ENCODE assay signal across 19 cellular contexts in the genomic region with DNA sequence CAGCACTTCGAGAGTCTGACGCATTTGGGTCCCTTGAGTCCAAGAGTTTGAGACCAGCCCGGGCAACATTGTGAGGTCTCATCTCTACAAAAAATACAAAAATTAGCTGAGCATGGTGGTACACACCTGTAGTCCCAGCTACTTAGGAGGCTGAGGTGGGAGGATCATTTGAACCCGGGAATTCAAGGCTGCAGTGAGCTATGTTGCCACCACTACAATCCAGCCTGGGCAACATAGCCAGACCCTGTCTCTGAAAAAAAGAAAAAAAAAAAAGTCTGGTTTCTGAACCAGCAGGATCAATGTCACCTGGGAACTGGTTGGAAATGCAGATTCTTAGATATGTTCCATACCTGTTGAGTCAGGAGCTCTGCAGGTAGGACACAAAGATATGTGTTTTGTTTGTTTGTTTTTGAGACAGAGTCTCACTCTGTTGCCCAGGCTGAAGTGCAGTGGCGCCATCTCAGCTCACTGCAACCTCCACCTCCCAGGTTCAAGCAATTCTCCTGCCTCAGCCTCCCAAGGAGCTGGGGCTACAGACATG. TPM values are rescaled to one million over a fixed set of nuclear protein-coding genes. Genes with fewer than 3 reads are reported as not detected.
"Had no signal": no experiment of that assay in that cellular context is flagged by ENCODE, and none has a peak within 500 bp of the region (broad histone marks: within the 10 kb centered on the region; RNA-seq: fewer than 3 reads in every experiment).

No MANE protein-coding gene starts in this region.

RNA-seq across cellular contexts. Expression of gene RLN3, which starts 1.2 kb away (rescaled TPM):
- total RNA-seq: activated B cell treated with CpG ODN at 0.5 μM for 24 hours; activated CD4-positive, alpha-beta memory T cell treated with anti-CD3 and anti-CD28 coated beads for 36 hours; activated CD4-positive, alpha-beta T cell treated with anti-CD3 and anti-CD28 coated beads, Interleukin-2, amount 10 ng/mL, durations not matched to agents 24 days and 14 days; activated CD8-positive, alpha-beta memory T cell treated with anti-CD3 and anti-CD28 coated beads for 36 hours; activated CD8-positive, alpha-beta T cell treated with anti-CD3 and anti-CD28 coated beads for 36 hours; activated naive CD4-positive, alpha-beta T cell treated with anti-CD3 and anti-CD28 coated beads for 36 hours; activated naive CD4-positive, alpha-beta T cell treated with anti-CD3 and anti-CD28 coated beads, Interleukin-2, amount 50 U/mL, for 72 hours; activated naive CD8-positive, alpha-beta T cell treated with anti-CD3 and anti-CD28 coated beads for 36 hours; activated T-cell treated with anti-CD3 and anti-CD28 coated beads, Interleukin-2, amount 50 U/mL, for 4 hours; activated T-cell treated with anti-CD3 and anti-CD28 coated beads, Interleukin-2, amount 50 U/mL, for 72 hours; activated T-helper 1 cell treated with anti-CD3 and anti-CD28 coated beads, Interleukin-12 subunit alpha, Interleukin-12 subunit beta, Interleukin-2, Interleukin-4 antibody, amounts not matched to agents 30 ng/mL and 10 ng/mL and 1 ng/mL, durations not matched to agents 14 hours and 24 hours and 36 hours; activated T-helper 17 cell treated with anti-CD3 and anti-CD28 coated beads, Interleukin-2, amount 50 U/mL, for 72 hours; adrenal gland; aorta; astrocyte; body of pancreas; breast epithelium; cardiac septum; cerebellum had no signal
- polyA plus RNA-seq: adrenal gland, aorta had no signal

RNA-seq across cellular contexts. Expression of gene PALM3, which starts 35.2 kb away (rescaled TPM):
- total RNA-seq: activated B cell treated with CpG ODN at 0.5 μM for 24 hours; activated CD4-positive, alpha-beta memory T cell treated with anti-CD3 and anti-CD28 coated beads for 36 hours; activated CD4-positive, alpha-beta T cell treated with anti-CD3 and anti-CD28 coated beads, Interleukin-2, amount 10 ng/mL, durations not matched to agents 24 days and 14 days; activated CD8-positive, alpha-beta memory T cell treated with anti-CD3 and anti-CD28 coated beads for 36 hours; activated CD8-positive, alpha-beta T cell treated with anti-CD3 and anti-CD28 coated beads for 36 hours; activated naive CD4-positive, alpha-beta T cell treated with anti-CD3 and anti-CD28 coated beads for 36 hours; activated naive CD4-positive, alpha-beta T cell treated with anti-CD3 and anti-CD28 coated beads, Interleukin-2, amount 50 U/mL, for 72 hours; activated naive CD8-positive, alpha-beta T cell treated with anti-CD3 and anti-CD28 coated beads for 36 hours; activated T-cell treated with anti-CD3 and anti-CD28 coated beads, Interleukin-2, amount 50 U/mL, for 4 hours; activated T-helper 17 cell treated with anti-CD3 and anti-CD28 coated beads, Interleukin-2, amount 50 U/mL, for 72 hours had no signal
